17 cellular contexts compared by ENCODE assay signal in genomic region chr10:63710703-63711102, GRCh38.
DNase-seq lines count a peak whose midpoint lies in the region; ATAC-seq, FAIRE-seq and TF ChIP-seq lines count a peak whose summit lies in the region.
"Had no signal": no experiment of that assay in that cellular context is flagged by ENCODE, and none has a peak within 500 bp of the region (broad histone marks: within the 10 kb centered on the region; RNA-seq: fewer than 3 reads in every experiment).

No MANE protein-coding gene starts in this region.

- no peak for FAIRE-seq in small intestine (lab: Jason Lieb, UNC)
- FAIRE-seq: TTC549 had no signal

- no peaks in the 10 kb centered on the region for H4K20me1 ChIP-seq in PC-3 (ENCODE audit: low read length)

- H3K27ac ChIP-seq in C4-2B (peak overlapping the region; percentile 77), PC-3 (ENCODE audit: low read length) (peak overlapping the region; percentile 90), small intestine (ENCODE audit: low read depth in 1 of 2, low read length in 1 of 2) (peak overlapping the region; percentile 74 to 92), suprapubic skin (no peak overlapping the region)
- H3K27ac ChIP-seq: SK-N-MC had no signal

- no peaks in the 10 kb centered on the region for H3K36me3 ChIP-seq in PC-3 (ENCODE audit: low read depth, low read length)
- H3K36me3 ChIP-seq in small intestine (ENCODE audit: control insufficient read depth in 2 of 2, insufficient read depth in 2 of 2, low read length in 2 of 2) = no peaks in the 10 kb centered on the region
- no peaks in the 10 kb centered on the region for H3K36me3 ChIP-seq in suprapubic skin

- H3K9me3 ChIP-seq in PC-3 (ENCODE audit: low read length) (no peaks in the 10 kb centered on the region), small intestine (ENCODE audit: control insufficient read depth, low read depth) (no peaks in the 10 kb centered on the region), suprapubic skin (no peaks in the 10 kb centered on the region)

- TF ChIP-seq CTCF in C4-2B (conservative IDR thresholded peaks at IDR 0.05) (no peak), PC-3 (conservative IDR thresholded peaks at IDR 0.05; ENCODE audit: low read depth, low read length) (no peak), suprapubic skin (IDR thresholded peaks at IDR 0.05) (no peak)

- TF ChIP-seq EP300 in suprapubic skin (IDR thresholded peaks at IDR 0.05) = no peak

- POLR2A ChIA-PET in PC-3 (lab: Charles Lee; ENCODE audit: unreplicated experiment) = interaction anchor here (0.6 kb wide), 1 partner anchor 9 kb away, joined by 6 read pairs; no protein-coding TSS in a partner anchor

- DNase-seq in PC-3 (no peak), left ventricle myocardium superior (no peak), small intestine (no peak), T-helper 1 cell (no peak), HCEC 1CT (no peak), suprapubic skin (ENCODE audit: low spot score in 2 of 2) (no peak)
- DNase-seq: activated CD4-positive, alpha-beta T cell treated with anti-CD3 and anti-CD28 coated beads, Interleukin-2, amount 50 U/mL, for 1 hour; naive B cell; NCI-H2029; NCI-H524; retina; stimulated activated CD4-positive, alpha-beta T cell treated with anti-CD3 and anti-CD28 coated beads, Interleukin-1b, Interleukin-23, amount 100 ng/mL, for 48 hours had no signal

- H3F3A ChIP-seq in PC-3 (ENCODE audit: low read length, unreplicated experiment) = peaks cover 21% of the 10 kb centered on the region

- H2AFZ ChIP-seq in PC-3 (ENCODE audit: low read length) = no peak overlapping the region

- H3K4me1 ChIP-seq in PC-3 (ENCODE audit: insufficient read depth, low read length) = peaks cover 57% of the 10 kb centered on the region
- H3K4me1 ChIP-seq in small intestine (ENCODE audit: control insufficient read depth in 2 of 2, insufficient read depth in 1 of 2, low read depth in 1 of 2, low read length in 1 of 2) = peaks cover 8 to 38% of the 10 kb centered on the region in 2 donors
- H3K4me1 ChIP-seq in suprapubic skin = peaks cover 57% of the 10 kb centered on the region

- no peak overlapping the region for H3K4me3 ChIP-seq in PC-3 (ENCODE audit: low read length)
- H3K4me3 ChIP-seq in small intestine (ENCODE audit: low read depth in 1 of 2, low read length in 2 of 2) = no peak overlapping the region
- no peak overlapping the region for H3K4me3 ChIP-seq in suprapubic skin
- H3K4me3 ChIP-seq: SK-N-MC had no signal

- BruUV-seq in PC-3 (replicated peaks; lab: Mats Ljungman, UMichigan) = no TSS peak

- no peaks in the 10 kb centered on the region for H3K9me2 ChIP-seq in PC-3 (replicated peaks; ENCODE audit: low read length)

- H3K9ac ChIP-seq in PC-3 (ENCODE audit: low read length) = no peak overlapping the region; the same call in 1 of the 2 replicates

- no peak for TF ChIP-seq POLR2A in suprapubic skin (IDR thresholded peaks at IDR 0.05)

- H3K27me3 ChIP-seq in PC-3 (ENCODE audit: low read length) (no peaks in the 10 kb centered on the region), small intestine (ENCODE audit: control insufficient read depth in 2 of 2, insufficient read depth in 2 of 2, low read length in 2 of 2) (no peaks in the 10 kb centered on the region), suprapubic skin (no peaks in the 10 kb centered on the region)

- intact Hi-C loops in PC-3 (cut with micrococcal nuclease) (no loop called here), left ventricle myocardium superior (cut with micrococcal nuclease) (loop anchor here (10.0 kb wide), 1 partner anchor 76 kb away; no protein-coding TSS in a partner anchor)

- ATAC-seq in PC-3 (no peak), left ventricle myocardium superior (peak; percentile 9), HG03175 (IDR thresholded peaks at IDR 0.05; ENCODE audit: unreplicated experiment) (no peak)
- ATAC-seq: activated naive CD4-positive, alpha-beta T cell treated with anti-CD3 and anti-CD28 coated beads, Interleukin-2, amount 50 U/mL, for 72 hours had no signal

- no peaks in the 10 kb centered on the region for H3K79me2 ChIP-seq in PC-3 (ENCODE audit: low read length)

- 0 out of 2 replicates have a peak overlapping the region, but pooled peaks have one; percentile 56 for H3K4me2 ChIP-seq in PC-3 (ENCODE audit: low read length)

- CTCF ChIA-PET in PC-3 (lab: Charles Lee) = no interaction called here
